Comparison of ENCODE assay signal across 12 cellular contexts in genomic region chr9:14399736-14400657, GRCh38.
DNase-seq lines count a peak whose midpoint lies in the region; ATAC-seq and TF ChIP-seq lines count a peak whose summit lies in the region.
"Had no signal": no experiment of that assay in that cellular context is flagged by ENCODE, and none has a peak within 500 bp of the region (broad histone marks: within the 10 kb centered on the region; RNA-seq: fewer than 3 reads in every experiment).

No MANE protein-coding gene starts in this region.

- H3K9ac ChIP-seq in H9 (ENCODE audit: extremely low read depth, insufficient read length, low read length) = no peak overlapping the region

- no peaks in the 10 kb centered on the region for H4K20me1 ChIP-seq in H9 (ENCODE audit: control insufficient read depth, insufficient read depth, insufficient read length)

- no peaks in the 10 kb centered on the region for H3K27me3 Mint-ChIP-seq in H9 (ENCODE audit: low read depth)

- no peak overlapping the region for H2BK12ac ChIP-seq in H9 (ENCODE audit: insufficient read length, low read depth, low read length)

- WGBS in H9 (ENCODE audit: extremely low coverage, insufficient read length, low lambda C conversion rate) = no CpG with 5 or more reads among the region's 5 CpGs

- H2BK5ac ChIP-seq in H9 (ENCODE audit: insufficient read length, low read length) = no peak overlapping the region

- TF ChIP-seq CTCF in left ventricle myocardium inferior (IDR thresholded peaks at IDR 0.05; ENCODE audit: borderline replicate concordance) (no peak), H9 (conservative IDR thresholded peaks at IDR 0.05) (no peak)

- no peaks in the 10 kb centered on the region for H3K36me3 ChIP-seq in left ventricle myocardium inferior
- H3K36me3 ChIP-seq: uterus had no signal

- no peak overlapping the region for H2AK5ac ChIP-seq in H9 (ENCODE audit: insufficient read length, low read length)

- no peak overlapping the region for H3K14ac ChIP-seq in H9 (ENCODE audit: insufficient read depth, low read length)

- H3K4me3 Mint-ChIP-seq in H9 = no peak overlapping the region

- H3K4me1 ChIP-seq in left ventricle myocardium inferior = peaks cover 29% of the 10 kb centered on the region
- no peaks in the 10 kb centered on the region for H3K4me1 ChIP-seq in H9 (ENCODE audit: insufficient read depth, low read length)
- H3K4me1 ChIP-seq: uterus had no signal

- H3K79me1 ChIP-seq in H9 (ENCODE audit: insufficient read depth, low read depth, low read length, poor library complexity, severe bottlenecking) = no peaks in the 10 kb centered on the region

- H3K18ac ChIP-seq in H9 (ENCODE audit: insufficient read length, low read depth, low read length) = no peak overlapping the region

- H4K5ac ChIP-seq in H9 (ENCODE audit: insufficient read length, low read depth, low read length) = no peak overlapping the region

- H3K9me3 Mint-ChIP-seq in H9 = peaks cover 3 to 4% of the 10 kb centered on the region in 2 experiments; a peak in 3 of 5 replicates

- no peaks in the 10 kb centered on the region; a peak in 2 of 7 replicates for H3K36me3 Mint-ChIP-seq in H9 (ENCODE audit: insufficient read depth in 1 of 3, low read depth in 3 of 3)

- no peak for ATAC-seq in left cardiac atrium
- no peak for ATAC-seq in GM18909 (IDR thresholded peaks at IDR 0.05; ENCODE audit: poor library complexity, unreplicated experiment)

- H3K27ac ChIP-seq in left ventricle myocardium inferior (replicated peaks) (peak overlapping the region; percentile 32), caudate nucleus (ENCODE audit: low read depth, low read length) (peak overlapping the region; percentile 73), H9 (ENCODE audit: insufficient read length, low read depth, low read length) (no peak overlapping the region)
- H3K27ac ChIP-seq: uterus had no signal

- no peak overlapping the region for H2BK15ac ChIP-seq in H9 (ENCODE audit: low read depth, low read length)

- H3T11ph ChIP-seq in H9 (ENCODE audit: low read length) = no peak overlapping the region

- no peak overlapping the region for H3K56ac ChIP-seq in H9 (ENCODE audit: insufficient read length, low read depth, low read length)

- H4K8ac ChIP-seq in H9 (replicated peaks; ENCODE audit: insufficient read length, low read depth, low read length) = no peak overlapping the region

- no peak overlapping the region for H3K4me2 ChIP-seq in H9 (ENCODE audit: insufficient read depth, insufficient read length, low read length)

- H3K9me3 ChIP-seq in left ventricle myocardium inferior (replicated peaks) (no peaks in the 10 kb centered on the region), H9 (ENCODE audit: control insufficient read depth, low read depth, low read length) (no peaks in the 10 kb centered on the region)
- H3K9me3 ChIP-seq: uterus had no signal

- H4K91ac ChIP-seq in H9 (ENCODE audit: insufficient read length, low read depth, low read length) = no peak overlapping the region

- no peaks in the 10 kb centered on the region for H3K79me2 ChIP-seq in H9 (ENCODE audit: insufficient read depth, low read length)

- intact Hi-C loops in left ventricle myocardium inferior (cut with micrococcal nuclease) = loop anchor here (10.0 kb wide), 1 partner anchor 1045 kb away; no protein-coding TSS in a partner anchor
- intact Hi-C loops in left cardiac atrium (cut with DNase I) = no loop called here

- no peak overlapping the region for H3K23ac ChIP-seq in H9 (ENCODE audit: insufficient read length, low read depth, low read length)

- no peak overlapping the region; a peak in 1 of 7 replicates for H3K27ac Mint-ChIP-seq in H9

- no peak overlapping the region for H2AFZ ChIP-seq in H9 (ENCODE audit: low read length)

- H3K27me3 ChIP-seq in left ventricle myocardium inferior (ENCODE audit: low read depth) (no peaks in the 10 kb centered on the region), H9 (ENCODE audit: insufficient read depth, low read length) (no peaks in the 10 kb centered on the region)
- H3K27me3 ChIP-seq: uterus had no signal

- H3K4me3 ChIP-seq in left ventricle myocardium inferior = peak overlapping the region; percentile 44
- H3K4me3 ChIP-seq: uterus had no signal

- H3K23me2 ChIP-seq in H9 (ENCODE audit: insufficient read length, low read depth, low read length, poor library complexity, severe bottlenecking) = no peaks in the 10 kb centered on the region

- no peak overlapping the region for H2BK120ac ChIP-seq in H9 (ENCODE audit: low read depth, low read length, poor library complexity, severe bottlenecking)

- DNase-seq in left ventricle myocardium inferior (no peak), left cardiac atrium (no peak), caudate nucleus (lab: John Stamatoyannopoulos, UW) (no peak), medulla oblongata (ENCODE audit: extremely low spot score) (peak; percentile 48), NCI-H510A treated with DMSO at 0.1 percent for 48 hours (lab: John Stamatoyannopoulos, UW) (no peak), H9 (no peak)
- DNase-seq in stimulated activated CD8-positive, alpha-beta memory T cell treated with anti-CD3 and anti-CD28 coated beads, Interleukin-4, amount 100 ng/mL, for 48 hours = no peak
- DNase-seq: activated gamma-delta T cell, AML-193, RPMI8226 had no signal

- no peak overlapping the region for H3K4ac ChIP-seq in H9 (ENCODE audit: low read depth, low read length)

- no peak overlapping the region for H2BK20ac ChIP-seq in H9 (ENCODE audit: low read depth, low read length, poor library complexity, severe bottlenecking)

- peaks cover 12 to 19% of the 10 kb centered on the region in 2 experiments for H3K4me1 Mint-ChIP-seq in H9
